7 cellular contexts compared by ENCODE assay signal in genomic region chr13:99199541-99200432, GRCh38. TPM values are rescaled to one million over a fixed set of nuclear protein-coding genes. Genes with fewer than 3 reads are reported as not detected.
A peak's percentile ranks its signal among the peaks of the same experiment; 100 is the strongest.
DNase-seq lines count a peak whose midpoint lies in the region; ATAC-seq and TF ChIP-seq lines count a peak whose summit lies in the region.

No MANE protein-coding gene starts in this region.

- H3K4me3 ChIP-seq in retinal pigment epithelial cell (ENCODE audit: low read length): peak overlapping the region; percentile 92

- DNase-seq in foreskin keratinocyte: no peak
- no peak for DNase-seq in retinal pigment epithelial cell (ENCODE audit: low read depth)
- no peak for DNase-seq in amniotic stem cell (lab: John Stamatoyannopoulos, UW)

- H3K27me3 ChIP-seq in foreskin keratinocyte: no peaks in the 10 kb centered on the region

- TF ChIP-seq CTCF in VCaP (conservative IDR thresholded peaks at IDR 0.05) (no peak), foreskin keratinocyte (conservative IDR thresholded peaks at IDR 0.05) (no peak), retinal pigment epithelial cell (conservative IDR thresholded peaks at IDR 0.05; ENCODE audit: low read depth, low read length) (no peak)

- peaks cover 5% of the 10 kb centered on the region for H3K4me1 ChIP-seq in foreskin keratinocyte

- ATAC-seq in GM18909 (IDR thresholded peaks at IDR 0.05; ENCODE audit: poor library complexity, unreplicated experiment) (peak; percentile 0), HG02970 (IDR thresholded peaks at IDR 0.05; ENCODE audit: low FRiP score, unreplicated experiment) (peak; percentile 4), foreskin keratinocyte (peak; percentile 12), GM18511 (IDR thresholded peaks at IDR 0.05; ENCODE audit: unreplicated experiment) (no peak)

- peak overlapping the region; percentile 98 for H3K27ac ChIP-seq in VCaP
- peak overlapping the region; percentile 87 for H3K27ac ChIP-seq in foreskin keratinocyte

RNA-seq across cellular contexts. Expression of gene UBAC2, which starts 0.9 kb away (rescaled TPM):
- 55.5 and 56.3 TPM in 2 replicates for total RNA-seq in foreskin keratinocyte
- polyA plus RNA-seq in foreskin keratinocyte: 56.1 and 62.1 TPM in 2 replicates

RNA-seq across cellular contexts. Expression of gene GPR18, which starts 58.4 kb away (rescaled TPM):
- not detected in 2 replicates for total RNA-seq in foreskin keratinocyte
- not detected in 2 replicates for polyA plus RNA-seq in foreskin keratinocyte
